ENCODE assay signal across 28 cellular contexts in genomic region chr1:57276916-57277315, GRCh38.
"Had no signal": no experiment of that assay in that cellular context is flagged by ENCODE, and none has a peak within 500 bp of the region (broad histone marks: within the 10 kb centered on the region; RNA-seq: fewer than 3 reads in every experiment).

No MANE protein-coding gene starts in this region.

- FAIRE-seq: urothelium cell line had no signal

- H3K36me3 Mint-ChIP-seq: naive thymus-derived CD4-positive, alpha-beta T cell; natural killer cell; neural progenitor cell; stimulated activated memory B cell treated with anti-CD40 and anti-IgM and Interleukin-4, amounts not matched to agents 10 μg/mL and 1 μg/mL and 100 μg/mL, for 72 hours had no signal

- H3K4me2 ChIP-seq: neural progenitor cell had no signal

- H3K4me1 ChIP-seq: psoas muscle, stomach, tibial nerve, upper lobe of left lung, vagina had no signal

- H3K79me2 ChIP-seq: parathyroid adenoma had no signal

- H3K9me3 Mint-ChIP-seq: nephron; neural progenitor cell; stimulated activated memory B cell treated with anti-CD40 and anti-IgM and Interleukin-4, amounts not matched to agents 10 μg/mL and 1 μg/mL and 100 μg/mL, for 72 hours; stimulated activated naive CD8-positive, alpha-beta T cell treated with anti-CD3 and anti-CD28 coated beads, Interleukin-15, Interleukin-2, amounts not matched to agents 100 ng/mL and 50 ng/mL, for 24 hours had no signal

- H3K27ac ChIP-seq: neural progenitor cell, ovary, parathyroid adenoma, psoas muscle, skin epidermis, stomach, thoracic aorta, thyroid gland, tibial nerve, upper lobe of left lung, vagina had no signal

- H3K4me3 Mint-ChIP-seq: naive thymus-derived CD4-positive, alpha-beta T cell; natural killer cell; nephron; neural progenitor cell; stimulated activated memory B cell treated with anti-CD40 and anti-IgM and Interleukin-4, amounts not matched to agents 10 μg/mL and 1 μg/mL and 100 μg/mL, for 72 hours; stimulated activated naive CD8-positive, alpha-beta T cell treated with anti-CD3 and anti-CD28 coated beads, Interleukin-15, Interleukin-2, amounts not matched to agents 100 ng/mL and 50 ng/mL, for 24 hours had no signal

- H3K4me3 ChIP-seq: neural progenitor cell, ovary, psoas muscle, skin epidermis, stomach, thoracic aorta, thyroid gland, tibial nerve, upper lobe of left lung, vagina had no signal

- H2AFZ ChIP-seq: neural progenitor cell, parathyroid adenoma had no signal

- H3K27me3 ChIP-seq: neural progenitor cell, ovary, stomach, thyroid gland, tibial nerve, upper lobe of left lung, vagina had no signal

- H3K9me3 ChIP-seq: ovary, psoas muscle, stomach, thoracic aorta, thyroid gland, tibial nerve, upper lobe of left lung, vagina had no signal

- H3K4me1 Mint-ChIP-seq: natural killer cell; nephron; stimulated activated memory B cell treated with anti-CD40 and anti-IgM and Interleukin-4, amounts not matched to agents 10 μg/mL and 1 μg/mL and 100 μg/mL, for 72 hours had no signal

- H3K27ac Mint-ChIP-seq: naive thymus-derived CD4-positive, alpha-beta T cell; natural killer cell; nephron; neural progenitor cell; progenitor cell of endocrine pancreas; stimulated activated memory B cell treated with anti-CD40 and anti-IgM and Interleukin-4, amounts not matched to agents 10 μg/mL and 1 μg/mL and 100 μg/mL, for 72 hours; stimulated activated naive CD8-positive, alpha-beta T cell treated with anti-CD3 and anti-CD28 coated beads, Interleukin-15, Interleukin-2, amounts not matched to agents 100 ng/mL and 50 ng/mL, for 24 hours had no signal

- H3K36me3 ChIP-seq: neural progenitor cell, ovary, stomach, thoracic aorta, thyroid gland, tibial nerve, upper lobe of left lung, vagina had no signal

- H3K27me3 Mint-ChIP-seq: progenitor cell of endocrine pancreas; stimulated activated memory B cell treated with anti-CD40 and anti-IgM and Interleukin-4, amounts not matched to agents 10 μg/mL and 1 μg/mL and 100 μg/mL, for 72 hours had no signal

- H3K9ac ChIP-seq: neural progenitor cell, parathyroid adenoma had no signal

- DNase-seq: naive thymus-derived CD4-positive, alpha-beta T cell; natural killer cell; occipital lobe; ovary; posterior cingulate gyrus; psoas muscle; right cardiac atrium; stimulated activated CD4-positive, alpha-beta T cell treated with anti-CD3 and anti-CD28 coated beads, Interleukin-15, amount 100 ng/mL, for 24 hours; stimulated activated CD4-positive, alpha-beta T cell treated with anti-CD3 and anti-CD28 coated beads, Interleukin-4, amount 100 ng/mL, for 1 hour; stimulated activated CD4-positive, alpha-beta T cell treated with anti-CD3 and anti-CD28 coated beads, Interleukin-4, amount 100 ng/mL, for 4 hours; stimulated activated CD8-positive, alpha-beta memory T cell treated with anti-CD3 and anti-CD28 coated beads, Interleukin-4, amount 100 ng/mL, for 48 hours; stimulated activated naive CD4-positive, alpha-beta T cell; stomach; thyroid gland; trophoblast cell; upper lobe of left lung had no signal

- ATAC-seq: naive thymus-derived CD4-positive, alpha-beta T cell; natural killer cell; psoas muscle; right cardiac atrium; sciatic nerve; stimulated activated memory B cell treated with anti-CD40 and anti-IgM and Interleukin-4, amounts not matched to agents 10 μg/mL and 1 μg/mL and 100 μg/mL, for 72 hours had no signal
